Comparison of ENCODE assay signal across 17 cellular contexts in genomic region chr12:52584156-52584682, GRCh38. TPM values are rescaled to one million over a fixed set of nuclear protein-coding genes. Genes with fewer than 3 reads are reported as not detected.
A peak's percentile ranks its signal among the peaks of the same experiment; 100 is the strongest.
DNase-seq lines count a peak whose midpoint lies in the region; ATAC-seq and TF ChIP-seq lines count a peak whose summit lies in the region.
"Had no signal": no experiment of that assay in that cellular context is flagged by ENCODE, and none has a peak within 500 bp of the region (broad histone marks: within the 10 kb centered on the region; RNA-seq: fewer than 3 reads in every experiment).

No MANE protein-coding gene starts in this region.

- H3K36me3 ChIP-seq in RWPE2 (ENCODE audit: low read depth) (no peaks in the 10 kb centered on the region), stomach (no peaks in the 10 kb centered on the region)

- intact Hi-C loops in stomach (cut with DNase I; ENCODE audit: low total_unique reads): no loop called here

- TF ChIP-seq CTCF in RWPE2 (IDR thresholded peaks at IDR 0.05; ENCODE audit: poor library complexity, severe bottlenecking) (no peak), chondrocyte (IDR thresholded peaks at IDR 0.05) (no peak), stomach (IDR thresholded peaks at IDR 0.05) (no peak)

- TF ChIP-seq EP300 in stomach (IDR thresholded peaks at IDR 0.05): no peak

- no peak overlapping the region for H3K27ac Mint-ChIP-seq in chondrocyte (ENCODE audit: unreplicated experiment)
- H3K27ac Mint-ChIP-seq in naive thymus-derived CD8-positive, alpha-beta T cell: peak overlapping the region; percentile 32 to 98 (median 89)
- H3K27ac Mint-ChIP-seq: CD14-positive monocyte, GM23338 had no signal

- no peak for TF ChIP-seq POLR2A in stomach (IDR thresholded peaks at IDR 0.05)

- POLR2A ChIA-PET in naive thymus-derived CD8-positive, alpha-beta T cell (lab: Charles Lee): interaction anchor here (1.1 to 9.6 kb wide), 4 partner anchors 26 to 296 kb away, joined by 3 to 130 read pairs (median 28); no protein-coding TSS in a partner anchor

- WGBS in stomach, 5 donors: 85 to 92% (median 90%) methylated on average over 9 of the region's 9 CpGs

- H3K27ac ChIP-seq in RWPE2 (ENCODE audit: poor library complexity, severe bottlenecking) (no peak overlapping the region), stomach (no peak overlapping the region)
- H3K27ac ChIP-seq: PC-9 had no signal

- H3K4me3 ChIP-seq in RWPE2 (ENCODE audit: severe bottlenecking) (no peak overlapping the region), stomach (no peak overlapping the region)
- H3K4me3 ChIP-seq: GM23338, PC-9 had no signal

- no peaks in the 10 kb centered on the region for H3K4me1 Mint-ChIP-seq in chondrocyte (ENCODE audit: low read depth)
- peaks cover 48 to 61% (median 57%) of the 10 kb centered on the region in 4 donors for H3K4me1 Mint-ChIP-seq in naive thymus-derived CD8-positive, alpha-beta T cell
- H3K4me1 Mint-ChIP-seq: CD14-positive monocyte had no signal

- no peaks in the 10 kb centered on the region for H3K9me3 Mint-ChIP-seq in chondrocyte (ENCODE audit: low read depth)
- H3K9me3 Mint-ChIP-seq in naive thymus-derived CD8-positive, alpha-beta T cell: no peaks in the 10 kb centered on the region
- H3K9me3 Mint-ChIP-seq: CD14-positive monocyte, GM23338 had no signal

- ATAC-seq in RWPE2 (ENCODE audit: low read depth) (no peak), HG02970 (IDR thresholded peaks at IDR 0.05; ENCODE audit: low FRiP score, unreplicated experiment) (no peak), GM18867 (IDR thresholded peaks at IDR 0.05; ENCODE audit: unreplicated experiment) (no peak)
- ATAC-seq in naive thymus-derived CD8-positive, alpha-beta T cell: no peak
- ATAC-seq: GM23338 had no signal

- no peaks in the 10 kb centered on the region for H3K9me3 ChIP-seq in RWPE2 (ENCODE audit: severe bottlenecking)
- H3K9me3 ChIP-seq in stomach: no peaks in the 10 kb centered on the region
- H3K9me3 ChIP-seq: Caco-2 had no signal

- H3K4me3 Mint-ChIP-seq in chondrocyte (ENCODE audit: unreplicated experiment): no peak overlapping the region
- no peak overlapping the region for H3K4me3 Mint-ChIP-seq in naive thymus-derived CD8-positive, alpha-beta T cell
- H3K4me3 Mint-ChIP-seq: CD14-positive monocyte, GM23338 had no signal

- no peaks in the 10 kb centered on the region for H3K27me3 ChIP-seq in RWPE2 (ENCODE audit: insufficient read depth, poor library complexity, severe bottlenecking)
- peaks cover 0 to 10% (median 0%) of the 10 kb centered on the region in 3 donors for H3K27me3 ChIP-seq in stomach

- H3K4me1 ChIP-seq in RWPE2 (ENCODE audit: insufficient read depth, poor library complexity, severe bottlenecking): peaks cover 40% of the 10 kb centered on the region
- H3K4me1 ChIP-seq in stomach: no peaks in the 10 kb centered on the region

- H3K27me3 Mint-ChIP-seq in chondrocyte (ENCODE audit: low read depth): peaks cover 32% of the 10 kb centered on the region
- peaks cover 0 to 1% (median 0%) of the 10 kb centered on the region in 5 donors for H3K27me3 Mint-ChIP-seq in naive thymus-derived CD8-positive, alpha-beta T cell

- H3K36me3 Mint-ChIP-seq in chondrocyte (ENCODE audit: low read depth): no peaks in the 10 kb centered on the region
- H3K36me3 Mint-ChIP-seq in naive thymus-derived CD8-positive, alpha-beta T cell: no peaks in the 10 kb centered on the region
- H3K36me3 Mint-ChIP-seq: CD14-positive monocyte had no signal

- DNase-seq in RWPE2 (ENCODE audit: low spot score): peak; percentile 13
- DNase-seq in chondrocyte (ENCODE audit: low spot score): peak; percentile 54
- no peak for DNase-seq in naive thymus-derived CD8-positive, alpha-beta T cell
- DNase-seq in stomach: no peak
- DNase-seq: DMS153, KG1, NCI-H1436 treated with DMSO at 0.1 percent for 48 hours, NCI-H2029 treated with DMSO at 0.1 percent for 48 hours, NCI-H748 treated with DMSO at 0.1 percent for 48 hours, PC-9 had no signal

RNA-seq across cellular contexts. Expression of gene KRT74, which starts 10.6 kb away (rescaled TPM):
- not detected in 3 replicates for total RNA-seq in chondrocyte
- under 1 TPM in 1 of 2 experiments, not detected in 1; 0.26 TPM for total RNA-seq in naive thymus-derived CD8-positive, alpha-beta T cell
- polyA plus RNA-seq in naive thymus-derived CD8-positive, alpha-beta T cell: not detected
- not detected for total RNA-seq in stomach
- polyA plus RNA-seq in stomach: under 1 TPM in 1 of 3 donors, not detected in 2; 0.08 TPM
- total RNA-seq: Caco-2, GM23338, NCI-H460, PC-9, SK-MEL-5 had no signal
- polyA plus RNA-seq: CD14-positive monocyte, GM23338 had no signal

RNA-seq across cellular contexts. Expression of gene KRT72, which starts 17.0 kb away (rescaled TPM):
- total RNA-seq in chondrocyte (not detected in 3 replicates), stomach (not detected)
- total RNA-seq in naive thymus-derived CD8-positive, alpha-beta T cell: 10 to 100 TPM; 11.4 to 11.6 TPM
- polyA plus RNA-seq in naive thymus-derived CD8-positive, alpha-beta T cell: under 1 TPM in 2 of 3 donors, not detected in 1; 0.12 to 0.46 TPM
- not detected for polyA plus RNA-seq in stomach
- total RNA-seq: Caco-2, GM23338, NCI-H460, PC-9, SK-MEL-5 had no signal
- polyA plus RNA-seq: CD14-positive monocyte, GM23338 had no signal

RNA-seq across cellular contexts. Expression of gene KRT71, which starts 31.3 kb away (rescaled TPM):
- total RNA-seq in chondrocyte (not detected in 3 replicates), stomach (not detected)
- not detected for total RNA-seq in naive thymus-derived CD8-positive, alpha-beta T cell
- polyA plus RNA-seq in naive thymus-derived CD8-positive, alpha-beta T cell: not detected
- not detected for polyA plus RNA-seq in stomach
- total RNA-seq: GM23338, NCI-H460, PC-9, SK-MEL-5 had no signal
- polyA plus RNA-seq: CD14-positive monocyte, GM23338 had no signal

RNA-seq across cellular contexts. Expression of gene KRT73, which starts 34.1 kb away (rescaled TPM):
- total RNA-seq in chondrocyte (not detected in 3 replicates), stomach (not detected)
- total RNA-seq in naive thymus-derived CD8-positive, alpha-beta T cell: 1 to 10 TPM; 8.5 to 10.0 TPM
- 10 to 100 TPM in 1 of 3 donors, 1 to 10 TPM in 1, under 1 TPM in 1; 0.72 to 10.0 (median 1.8) TPM for polyA plus RNA-seq in naive thymus-derived CD8-positive, alpha-beta T cell
- polyA plus RNA-seq in stomach: not detected
- total RNA-seq: Caco-2, GM23338, NCI-H460, PC-9, SK-MEL-5 had no signal
- polyA plus RNA-seq: CD14-positive monocyte, GM23338 had no signal

Comparison
In these comparisons a context has a peak if more than half of its experiments do, and no peak if none do; other contexts are left out.
1. DNase-seq: peak in RWPE2 (single experiment) and chondrocyte (single experiment); none in naive thymus-derived CD8-positive, alpha-beta T cell (0 of 10) and stomach (single experiment).
2. RNA of gene KRT72, which starts 17.0 kb away (total RNA-seq): 11.4 to 11.6 TPM in naive thymus-derived CD8-positive, alpha-beta T cell; not detected in chondrocyte and not detected in stomach; every median in the first group is over 10 times any median in the second.